ENCODE assay signal across 37 cellular contexts in the genomic region with DNA sequence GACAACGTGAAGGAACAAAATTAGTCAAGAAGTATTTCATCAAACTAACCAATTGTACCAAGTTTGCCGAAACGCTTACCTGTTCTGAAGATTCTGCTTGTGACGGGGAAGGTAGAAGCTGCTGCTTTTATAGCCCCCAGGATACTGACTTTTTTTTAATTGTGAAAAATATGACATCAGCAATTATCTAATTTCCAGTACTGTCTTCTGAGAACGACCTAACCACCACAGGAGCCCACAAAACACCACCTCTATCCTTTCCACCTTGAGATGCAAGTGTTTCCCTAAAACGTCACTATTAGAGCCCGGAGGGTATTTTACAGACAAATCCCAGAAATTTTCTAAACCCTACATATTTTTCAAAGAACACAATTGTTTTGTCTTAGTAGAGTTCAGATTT. TPM values are rescaled to one million over a fixed set of nuclear protein-coding genes. Genes with fewer than 3 reads are reported as not detected.
"Had no signal": no experiment of that assay in that cellular context is flagged by ENCODE, and none has a peak within 500 bp of the region (broad histone marks: within the 10 kb centered on the region; RNA-seq: fewer than 3 reads in every experiment).

Gene IL22, minus strand, starts transcription at position 101 of the 400 bp plus-strand sequence. CDS start 156 bp downstream, outside the sequence.

- ATAC-seq: Panc1, Right ventricle myocardium inferior, SK-N-SH treated with all-trans-retinoic acid at 6 μM for 48 hours had no signal

- DNase-seq: Karpas-422, NCI-H1048, NCI-H1092 treated with DMSO at 0.1 percent for 48 hours, NCI-H1105 treated with DMSO at 0.1 percent for 48 hours, NCI-H1417, NCI-H1436, NCI-H146, NCI-H1694, NCI-H187, NCI-H1930, NCI-H2029 treated with DMSO at 0.1 percent for 48 hours, NCI-H2081 treated with DMSO at 0.1 percent for 48 hours, NCI-H2107, NCI-H2171, NCI-H226, NCI-H446 treated with DMSO at 0.1 percent for 48 hours, NCI-H510A, NCI-H524, NCI-H526, NCI-H69, NCI-H748 treated with DMSO at 0.1 percent for 48 hours, NCI-H82, PC-9, SHP77, SIG-M5, SJCRH30 had no signal

- H2AFZ ChIP-seq: PC-9 had no signal

- H3K27ac ChIP-seq: KMS-11, PC-9, RWPE1, SJCRH30, SK-N-MC had no signal

- H3K4me2 ChIP-seq: KMS-11, PC-9 had no signal

- H3K36me3 ChIP-seq: SJCRH30 had no signal

- H3K27me3 ChIP-seq: SJCRH30 had no signal

- H3K4me3 ChIP-seq: PC-9, SJCRH30, SK-N-MC had no signal

- H3K9ac ChIP-seq: KMS-11 had no signal

RNA-seq across cellular contexts. Expression of gene IL22, which starts in this region (rescaled TPM):
- total RNA-seq: LHCN-M2, MCF 10A, OCI-LY7, PC-9, Right ventricle myocardium inferior, RPMI7951, SJCRH30, SK-MEL-5 had no signal
